Comparison of ENCODE assay signal across 1 cellular context in the genomic region with DNA sequence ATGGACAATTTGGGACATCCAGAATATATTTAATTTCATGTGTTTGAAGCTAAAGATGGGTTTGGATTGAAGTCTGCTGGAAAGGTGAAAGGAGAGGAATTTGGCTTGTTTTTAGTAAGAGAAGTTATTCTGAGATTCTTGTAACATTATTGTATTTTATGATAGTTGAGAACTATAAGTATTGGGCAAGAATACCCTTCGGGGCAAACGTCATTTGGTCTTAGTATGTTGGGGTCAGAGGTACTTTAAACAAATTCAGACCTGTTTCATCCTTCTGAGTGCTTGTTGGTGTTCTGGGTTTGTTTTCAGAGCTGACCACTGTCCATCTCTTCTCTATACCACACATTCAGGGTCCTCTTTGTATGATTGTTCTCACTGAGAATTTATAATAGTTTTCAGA.
TF ChIP-seq lines count a peak whose summit lies in the region.

No MANE protein-coding gene starts in this region.

TF ChIP-seq in IMR-90, 13 proteins besides CTCF, POLR2A, EP300 and RAD21:
- TF ChIP-seq, protein P1, sequence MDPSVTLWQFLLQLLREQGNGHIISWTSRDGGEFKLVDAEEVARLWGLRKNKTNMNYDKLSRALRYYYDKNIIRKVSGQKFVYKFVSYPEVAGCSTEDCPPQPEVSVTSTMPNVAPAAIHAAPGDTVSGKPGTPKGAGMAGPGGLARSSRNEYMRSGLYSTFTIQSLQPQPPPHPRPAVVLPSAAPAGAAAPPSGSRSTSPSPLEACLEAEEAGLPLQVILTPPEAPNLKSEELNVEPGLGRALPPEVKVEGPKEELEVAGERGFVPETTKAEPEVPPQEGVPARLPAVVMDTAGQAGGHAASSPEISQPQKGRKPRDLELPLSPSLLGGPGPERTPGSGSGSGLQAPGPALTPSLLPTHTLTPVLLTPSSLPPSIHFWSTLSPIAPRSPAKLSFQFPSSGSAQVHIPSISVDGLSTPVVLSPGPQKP (IDR thresholded peaks at IDR 0.05; ENCODE audit: borderline replicate concordance, low read depth, low read length) = no peak
- TF ChIP-seq CHD1 (IDR thresholded peaks at IDR 0.05; ENCODE audit: low read depth, low read length) = no peak
- no peak for TF ChIP-seq SMC3 (IDR thresholded peaks at IDR 0.05; ENCODE audit: low read depth, low read length)
- peak; percentile 73 for TF ChIP-seq CEBPB (IDR thresholded peaks at IDR 0.05; ENCODE audit: low read depth, low read length)
- TF ChIP-seq MAFK (IDR thresholded peaks at IDR 0.05; ENCODE audit: low read depth, low read length) = no peak
- TF ChIP-seq RFX5 (IDR thresholded peaks at IDR 0.05; ENCODE audit: low read depth, low read length) = no peak
- TF ChIP-seq, protein P2, sequence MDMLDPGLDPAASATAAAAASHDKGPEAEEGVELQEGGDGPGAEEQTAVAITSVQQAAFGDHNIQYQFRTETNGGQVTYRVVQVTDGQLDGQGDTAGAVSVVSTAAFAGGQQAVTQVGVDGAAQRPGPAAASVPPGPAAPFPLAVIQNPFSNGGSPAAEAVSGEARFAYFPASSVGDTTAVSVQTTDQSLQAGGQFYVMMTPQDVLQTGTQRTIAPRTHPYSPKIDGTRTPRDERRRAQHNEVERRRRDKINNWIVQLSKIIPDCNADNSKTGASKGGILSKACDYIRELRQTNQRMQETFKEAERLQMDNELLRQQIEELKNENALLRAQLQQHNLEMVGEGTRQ (IDR thresholded peaks at IDR 0.05; ENCODE audit: low read depth, low read length) = no peak
